ENCODE assay signal across 9 cellular contexts in the genomic region with DNA sequence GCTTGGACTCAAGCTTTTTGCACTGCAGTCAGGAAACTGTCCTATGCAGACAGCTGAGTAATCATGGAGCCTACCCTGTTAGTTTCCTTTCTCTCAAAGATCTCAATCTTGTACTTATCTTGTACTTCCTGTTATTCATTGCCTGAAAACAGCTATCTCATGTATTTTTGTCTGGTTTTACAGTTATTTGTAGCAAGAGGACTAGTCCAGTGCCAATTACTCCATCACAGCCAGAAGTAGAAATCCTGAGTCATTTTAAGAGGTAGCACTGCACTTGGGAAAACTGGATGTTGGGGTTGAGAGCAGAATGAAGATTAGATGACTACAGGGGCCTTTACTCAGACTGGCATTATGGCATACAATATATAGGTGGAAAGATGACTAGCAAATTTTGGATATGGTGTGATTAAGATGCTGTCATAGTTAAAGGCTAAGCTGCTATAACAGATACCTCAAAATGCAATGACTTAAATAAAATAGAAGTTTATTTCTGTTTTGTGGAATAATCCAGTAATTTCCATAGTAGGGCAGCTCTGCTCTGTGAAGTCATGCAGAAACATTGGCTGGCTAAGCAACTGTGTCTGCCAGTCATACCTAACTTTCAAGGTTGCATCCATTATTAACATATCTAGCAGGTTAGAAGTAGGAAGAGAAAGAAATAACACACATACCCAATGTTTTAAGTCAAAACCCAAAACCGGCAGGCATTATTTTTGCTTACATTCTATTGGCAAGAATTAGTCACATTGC. TPM values are rescaled to one million over a fixed set of nuclear protein-coding genes. Genes with fewer than 3 reads are reported as not detected.
DNase-seq lines count a peak whose midpoint lies in the region; ATAC-seq, FAIRE-seq and TF ChIP-seq lines count a peak whose summit lies in the region.
"Had no signal": no experiment of that assay in that cellular context is flagged by ENCODE, and none has a peak within 500 bp of the region (broad histone marks: within the 10 kb centered on the region; RNA-seq: fewer than 3 reads in every experiment).

No MANE protein-coding gene starts in this region.

- H3K27me3 ChIP-seq in endothelial cell of umbilical vein (ENCODE audit: control insufficient read depth in 2 of 2, insufficient read depth in 2 of 2, low read length in 2 of 2) (no peaks in the 10 kb centered on the region), upper lobe of right lung (no peaks in the 10 kb centered on the region)

- peak; percentile 22 for TF ChIP-seq POLR2A in endothelial cell of umbilical vein (IDR thresholded peaks at IDR 0.05; ENCODE audit: low read depth, low read length)

- no peak for TF ChIP-seq CTCF in endothelial cell of umbilical vein (IDR thresholded peaks at IDR 0.05; ENCODE audit: extremely low read depth in 1 of 2, insufficient read depth in 1 of 2, low read depth in 1 of 2, low read length in 2 of 2)
- no peak for TF ChIP-seq CTCF in upper lobe of right lung (IDR thresholded peaks at IDR 0.05)

- CTCF ChIA-PET in endothelial cell of umbilical vein (lab: Charles Lee) = interaction anchor here (1.2 to 1.3 kb wide), 2 partner anchors 32 to 66 kb away, joined by 3 read pairs; no protein-coding TSS in a partner anchor

- BruUV-seq in endothelial cell of umbilical vein (replicated peaks; lab: Mats Ljungman, UMichigan) = no TSS peak

- intact Hi-C loops in endothelial cell of umbilical vein (cut with micrococcal nuclease) (loop anchor here (1.0 to 2.0 kb wide), 2 partner anchors 21 to 38 kb away; a partner anchor contains a TSS), upper lobe of right lung (cut with DNase I) (no loop called here)

- H3K4me3 ChIP-seq in endothelial cell of umbilical vein (replicated peaks in 1 of 3; ENCODE audit: insufficient read depth in 1 of 3, low read depth in 1 of 3, low read length in 3 of 3) (no peak overlapping the region), upper lobe of right lung (no peak overlapping the region)

- H2AFZ ChIP-seq in endothelial cell of umbilical vein (ENCODE audit: low read depth, low read length) = peak overlapping the region; percentile 44

- H3K36me3 ChIP-seq in endothelial cell of umbilical vein (ENCODE audit: control insufficient read depth in 2 of 2, extremely low read depth in 1 of 2, insufficient read depth in 2 of 2, low read length in 2 of 2) = no peaks in the 10 kb centered on the region
- no peaks in the 10 kb centered on the region for H3K36me3 ChIP-seq in upper lobe of right lung

- H3K79me2 ChIP-seq in endothelial cell of umbilical vein (ENCODE audit: control insufficient read depth, insufficient read depth, low read length) = no peaks in the 10 kb centered on the region

- peak; percentile 2 for DNase-seq in stimulated activated CD4-positive, alpha-beta T cell treated with anti-CD3 and anti-CD28 coated beads, Interleukin-1b, Interleukin-23, amount 100 ng/mL, for 48 hours
- DNase-seq in stimulated activated CD4-positive, alpha-beta T cell treated with anti-CD3 and anti-CD28 coated beads, Interleukin-4, amount 100 ng/mL, for 4 hours = no peak
- DNase-seq in MV-4-11 (lab: John Stamatoyannopoulos, UW) (peak; percentile 26), endothelial cell of umbilical vein (ENCODE audit: low read depth, low spot score) (peak; percentile 94), upper lobe of right lung (no peak), cortex of kidney (lab: John Stamatoyannopoulos, UW) (no peak)
- DNase-seq: NCI-H187 treated with DMSO at 0.1 percent for 48 hours had no signal

- H3K4me2 ChIP-seq in endothelial cell of umbilical vein (ENCODE audit: insufficient read depth, low read length) = peak overlapping the region; percentile 6

- no peaks in the 10 kb centered on the region for H4K20me1 ChIP-seq in endothelial cell of umbilical vein (replicated peaks; ENCODE audit: control insufficient read depth, extremely low read depth, insufficient read depth, low read length)

- POLR2A ChIA-PET in endothelial cell of umbilical vein (lab: Charles Lee) = interaction anchor here (1.0 to 1.4 kb wide), 3 partner anchors 22 to 38 kb away, joined by 3 to 7 read pairs (median 4); a partner anchor contains a TSS

- peak; percentile 55 for ATAC-seq in upper lobe of right lung
- ATAC-seq in HG03139 (IDR thresholded peaks at IDR 0.05; ENCODE audit: unreplicated experiment) = no peak
- ATAC-seq in HG03457 (IDR thresholded peaks at IDR 0.05; ENCODE audit: unreplicated experiment) = no peak

- H3K9me1 ChIP-seq in endothelial cell of umbilical vein (replicated peaks; ENCODE audit: control insufficient read depth, extremely low read depth, insufficient read depth, low read length) = no peaks in the 10 kb centered on the region

- H3K4me1 ChIP-seq in endothelial cell of umbilical vein (ENCODE audit: control insufficient read depth, extremely low read depth, insufficient read depth, low read length) (peaks cover 20% of the 10 kb centered on the region), upper lobe of right lung (no peaks in the 10 kb centered on the region)

- H3K27ac ChIP-seq in endothelial cell of umbilical vein (ENCODE audit: insufficient read depth, low read depth, low read length) = peak overlapping the region; percentile 94
- H3K27ac ChIP-seq in upper lobe of right lung = no peak overlapping the region

- FAIRE-seq in endothelial cell of umbilical vein (lab: Jason Lieb, UNC) = peak; percentile 96

- H3K9me3 ChIP-seq in endothelial cell of umbilical vein (replicated peaks; ENCODE audit: control insufficient read depth, insufficient read depth, low read length) (no peaks in the 10 kb centered on the region), upper lobe of right lung (no peaks in the 10 kb centered on the region)

- dilution Hi-C loops in endothelial cell of umbilical vein (cut with MboI; ENCODE audit: extremely low pct_ligation_motif_present, low sequenced_read_pairs) = no loop called here

- peak overlapping the region; percentile 67 for H3K9ac ChIP-seq in endothelial cell of umbilical vein (replicated peaks; ENCODE audit: extremely low read depth, insufficient read depth, low read length)

TF ChIP-seq in endothelial cell of umbilical vein, 7 proteins besides CTCF, POLR2A, EP300 and RAD21:
- TF ChIP-seq POLR2AphosphoS5 (IDR thresholded peaks at IDR 0.05; ENCODE audit: insufficient read depth, low read depth, low read length) (peak; percentile 77), MYC (IDR thresholded peaks at IDR 0.05; ENCODE audit: low read depth, low read length) (no peak), GATA2 (IDR thresholded peaks at IDR 0.05; ENCODE audit: insufficient read depth, insufficient read length, low read depth, low read length) (peak; percentile 98), EZH2 (IDR thresholded peaks at IDR 0.05; ENCODE audit: borderline replicate concordance, low read depth, low read length, severe bottlenecking) (no peak), FOS (IDR thresholded peaks at IDR 0.05; ENCODE audit: borderline replicate concordance, insufficient read depth, low read length) (peak; percentile 77), JUN (IDR thresholded peaks at IDR 0.05; ENCODE audit: borderline replicate concordance, insufficient read depth, insufficient read length, low read depth) (peak; percentile 63)
- TF ChIP-seq, protein P1, sequence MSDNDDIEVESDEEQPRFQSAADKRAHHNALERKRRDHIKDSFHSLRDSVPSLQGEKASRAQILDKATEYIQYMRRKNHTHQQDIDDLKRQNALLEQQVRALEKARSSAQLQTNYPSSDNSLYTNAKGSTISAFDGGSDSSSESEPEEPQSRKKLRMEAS (IDR thresholded peaks at IDR 0.05; ENCODE audit: insufficient read depth, insufficient read length) = no peak

RNA-seq across cellular contexts. Expression of a gene that starts 21.1 kb away (rescaled TPM):
- 86.3 and 92.2 TPM in 2 replicates for total RNA-seq in endothelial cell of umbilical vein
- 44.3 and 48.1 TPM in 2 replicates for polyA plus RNA-seq in endothelial cell of umbilical vein
- 86.2 and 101 TPM in 2 replicates for polyA plus RNA-seq in endothelial cell of umbilical vein (2011; cell fraction: cytosol; rRNA removed)
- polyA plus RNA-seq in endothelial cell of umbilical vein (2011; cell fraction: nucleus; rRNA removed) = 36.6 and 39.9 TPM in 2 replicates
- 99.2 and 114 TPM in 2 replicates for polyA plus RNA-seq in endothelial cell of umbilical vein (2012)
- 61.4 and 70.9 TPM in 2 replicates for polyA minus RNA-seq in endothelial cell of umbilical vein
- polyA minus RNA-seq in endothelial cell of umbilical vein (2011; cell fraction: cytosol; rRNA and poly(A)+ RNA removed) = 12.9 TPM
- 18.6 and 30.0 TPM in 2 replicates for polyA minus RNA-seq in endothelial cell of umbilical vein (2011; cell fraction: nucleus; rRNA and poly(A)+ RNA removed)
- 159 TPM for total RNA-seq in upper lobe of right lung

RNA-seq across cellular contexts. Expression of a gene that starts 39.3 kb away (rescaled TPM):
- 24.2 and 27.2 TPM in 2 replicates for total RNA-seq in endothelial cell of umbilical vein
- 13.4 and 15.6 TPM in 2 replicates for polyA plus RNA-seq in endothelial cell of umbilical vein
- 11.0 and 12.1 TPM in 2 replicates for polyA plus RNA-seq in endothelial cell of umbilical vein (2011; cell fraction: cytosol; rRNA removed)
- 29.5 and 41.7 TPM in 2 replicates for polyA plus RNA-seq in endothelial cell of umbilical vein (2011; cell fraction: nucleus; rRNA removed)
- polyA plus RNA-seq in endothelial cell of umbilical vein (2012) = 25.8 TPM in 2 replicates
- polyA minus RNA-seq in endothelial cell of umbilical vein = 20.7 and 26.7 TPM in 2 replicates
- 6.5 TPM for polyA minus RNA-seq in endothelial cell of umbilical vein (2011; cell fraction: cytosol; rRNA and poly(A)+ RNA removed)
- polyA minus RNA-seq in endothelial cell of umbilical vein (2011; cell fraction: nucleus; rRNA and poly(A)+ RNA removed) = 65.6 and 76.3 TPM in 2 replicates
- 21.0 TPM for total RNA-seq in upper lobe of right lung

Comparison
In these comparisons a context has a peak if more than half of its experiments do, and no peak if none do; other contexts are left out.
1. DNase-seq: peak in stimulated activated CD4-positive, alpha-beta T cell treated with anti-CD3 and anti-CD28 coated beads, Interleukin-1b, Interleukin-23, amount 100 ng/mL, for 48 hours (single experiment), MV-4-11 (single experiment) and endothelial cell of umbilical vein (single experiment); none in stimulated activated CD4-positive, alpha-beta T cell treated with anti-CD3 and anti-CD28 coated beads, Interleukin-4, amount 100 ng/mL, for 4 hours (0 of 2), upper lobe of right lung (single experiment) and cortex of kidney (single experiment).